In genomic region chr13:97498419-97498818, GRCh38 we compare ENCODE assay signal across 19 cellular contexts.
"Had no signal": no experiment of that assay in that cellular context is flagged by ENCODE, and none has a peak within 500 bp of the region (broad histone marks: within the 10 kb centered on the region; RNA-seq: fewer than 3 reads in every experiment).

No MANE protein-coding gene starts in this region.

- ATAC-seq: Panc1 had no signal

- H3K9me3 ChIP-seq: MG63, SK-N-SH had no signal

- H3K9ac ChIP-seq: SK-N-SH had no signal

- H3K27ac ChIP-seq: RWPE1 had no signal

- DNase-seq: IMR-90, Karpas-422, KG1, MG63, NCI-H1105 treated with DMSO at 0.1 percent for 48 hours, NCI-H1417 treated with DMSO at 0.1 percent for 48 hours, NCI-H146, NCI-H1694 treated with DMSO at 0.1 percent for 48 hours, NCI-H1930, NCI-H2081, NCI-H2107, NCI-H2227 treated with DMSO at 0.1 percent for 48 hours, NCI-H524, NCI-H526 treated with DMSO at 0.1 percent for 48 hours, NCI-H748 treated with DMSO at 0.1 percent for 48 hours, SHP77, SK-N-SH had no signal

- H3K36me3 ChIP-seq: MG63 had no signal

- H3K9me2 ChIP-seq: SK-N-SH had no signal

- H3K27me3 ChIP-seq: MG63 had no signal

- H3K4me3 ChIP-seq: MG63 had no signal

- H3K4me2 ChIP-seq: SK-N-SH had no signal
